In genomic region chr15:67863442-67863987, GRCh38 we compare ENCODE assay signal across 1 cellular context.
TF ChIP-seq lines count a peak whose summit lies in the region.

No MANE protein-coding gene starts in this region.

TF ChIP-seq in GM12878, 131 proteins besides CTCF, POLR2A, EP300 and RAD21 (continued from another document):
- TF ChIP-seq ZBTB4 (CRISPR knock-in tag; IDR thresholded peaks at IDR 0.05) (no peak), KAT2A (conservative IDR thresholded peaks at IDR 0.05; ENCODE audit: control insufficient read depth, low read depth, low read length) (no peak), ZNF207 (IDR thresholded peaks at IDR 0.05; ENCODE audit: borderline replicate concordance) (no peak), PRDM15 (CRISPR knock-in tag; IDR thresholded peaks at IDR 0.05) (no peak), BMI1 (IDR thresholded peaks at IDR 0.05; ENCODE audit: borderline replicate concordance) (no peak), SMAD1 (IDR thresholded peaks at IDR 0.05; ENCODE audit: low read depth, partially characterized antibody) (no peak), ATF3 (IDR thresholded peaks at IDR 0.05; ENCODE audit: borderline replicate concordance, extremely low read depth, low read depth, low read length) (no peak), JUNB (IDR thresholded peaks at IDR 0.05) (no peak; the same call in 1 of the 2 replicates)
